Comparison of ENCODE assay signal across 1 cellular context in genomic region chr20:645318-646106, GRCh38.
TF ChIP-seq lines count a peak whose summit lies in the region.

No MANE protein-coding gene starts in this region.

TF ChIP-seq in A549, 52 proteins besides CTCF, POLR2A, EP300 and RAD21 (continued from another document):
- TF ChIP-seq REST (IDR thresholded peaks at IDR 0.05), result no peak; the same call in 1 of the 2 replicates
- TF ChIP-seq POLR2AphosphoS2 (conservative IDR thresholded peaks at IDR 0.05; ENCODE audit: low read length), result peak; percentile 84
- TF ChIP-seq MAFK (IDR thresholded peaks at IDR 0.05; ENCODE audit: partially characterized antibody), result no peak
- TF ChIP-seq PBX3 (IDR thresholded peaks at IDR 0.05), result peak; percentile 72; the same call in 1 of the 2 replicates
- peak; percentile 78 for TF ChIP-seq SMC3 (IDR thresholded peaks at IDR 0.05)
- TF ChIP-seq HOXA7 (CRISPR knock-in tag; IDR thresholded peaks at IDR 0.05), result peak; percentile 69; the same call in 1 of the 2 replicates
- no peak for TF ChIP-seq GATA3 (IDR thresholded peaks at IDR 0.05; ENCODE audit: borderline replicate concordance)
- peak in 1 of 2 experiments; percentile 16; a peak in 1 of 5 replicates for TF ChIP-seq JUN (IDR thresholded peaks at IDR 0.05)
- 0 out of 3 replicates have a peak, but pooled peaks have one; percentile 12 for TF ChIP-seq BCL3 (IDR thresholded peaks at IDR 0.05)
- 0 out of 2 replicates have a peak, but pooled peaks have one; percentile 40 for TF ChIP-seq ESRRA (IDR thresholded peaks at IDR 0.05; ENCODE audit: borderline replicate concordance, low read length)
- peak; percentile 58; the same call in 1 of the 2 replicates for TF ChIP-seq ELK1 (IDR thresholded peaks at IDR 0.05; ENCODE audit: low read depth, low read length)
